2 cellular contexts compared by ENCODE assay signal in the genomic region with DNA sequence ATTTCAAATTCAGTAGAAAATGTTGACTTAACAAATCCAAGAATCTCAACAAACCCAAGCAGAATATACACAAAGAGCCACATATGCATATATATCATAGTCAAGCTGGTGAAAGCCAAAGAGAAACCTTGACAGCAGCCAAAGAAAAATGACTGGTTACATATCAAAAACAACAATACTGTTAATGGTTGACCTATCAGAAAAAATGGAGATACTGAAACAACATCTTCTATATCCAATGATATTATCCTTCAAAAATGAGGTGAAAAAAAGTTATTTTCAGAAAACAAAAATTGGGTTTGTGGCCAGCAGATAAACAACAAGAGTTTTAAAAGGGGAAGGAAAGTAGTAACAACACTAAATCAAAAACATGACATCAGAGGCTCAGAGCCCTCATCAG.
TF ChIP-seq lines count a peak whose summit lies in the region.

No MANE protein-coding gene starts in this region.

TF ChIP-seq in IMR-90, 13 proteins besides CTCF, POLR2A, EP300 and RAD21:
- TF ChIP-seq RFX5 (IDR thresholded peaks at IDR 0.05; ENCODE audit: low read depth, low read length), result no peak
- no peak for TF ChIP-seq SMC3 (IDR thresholded peaks at IDR 0.05; ENCODE audit: low read depth, low read length)
- TF ChIP-seq, protein P1, sequence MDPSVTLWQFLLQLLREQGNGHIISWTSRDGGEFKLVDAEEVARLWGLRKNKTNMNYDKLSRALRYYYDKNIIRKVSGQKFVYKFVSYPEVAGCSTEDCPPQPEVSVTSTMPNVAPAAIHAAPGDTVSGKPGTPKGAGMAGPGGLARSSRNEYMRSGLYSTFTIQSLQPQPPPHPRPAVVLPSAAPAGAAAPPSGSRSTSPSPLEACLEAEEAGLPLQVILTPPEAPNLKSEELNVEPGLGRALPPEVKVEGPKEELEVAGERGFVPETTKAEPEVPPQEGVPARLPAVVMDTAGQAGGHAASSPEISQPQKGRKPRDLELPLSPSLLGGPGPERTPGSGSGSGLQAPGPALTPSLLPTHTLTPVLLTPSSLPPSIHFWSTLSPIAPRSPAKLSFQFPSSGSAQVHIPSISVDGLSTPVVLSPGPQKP (IDR thresholded peaks at IDR 0.05; ENCODE audit: borderline replicate concordance, low read depth, low read length), result no peak
- no peak for TF ChIP-seq BHLHE40 (IDR thresholded peaks at IDR 0.05; ENCODE audit: low read depth, low read length)

TF ChIP-seq in K562, 482 proteins besides CTCF, POLR2A, EP300 and RAD21:
- TF ChIP-seq KHSRP (IDR thresholded peaks at IDR 0.05), result no peak
- no peak for TF ChIP-seq SPI1 (IDR thresholded peaks at IDR 0.05; ENCODE audit: borderline replicate concordance, low read depth, low read length)
- TF ChIP-seq MEIS2 (IDR thresholded peaks at IDR 0.05; ENCODE audit: partially characterized antibody), result peak; percentile 45
- 0 out of 2 replicates have a peak, but pooled peaks have one; percentile 8 for TF ChIP-seq ZNF316 (IDR thresholded peaks at IDR 0.05)
- TF ChIP-seq ELF2 (CRISPR knock-in tag; IDR thresholded peaks at IDR 0.05), result no peak
- TF ChIP-seq, protein P2, sequence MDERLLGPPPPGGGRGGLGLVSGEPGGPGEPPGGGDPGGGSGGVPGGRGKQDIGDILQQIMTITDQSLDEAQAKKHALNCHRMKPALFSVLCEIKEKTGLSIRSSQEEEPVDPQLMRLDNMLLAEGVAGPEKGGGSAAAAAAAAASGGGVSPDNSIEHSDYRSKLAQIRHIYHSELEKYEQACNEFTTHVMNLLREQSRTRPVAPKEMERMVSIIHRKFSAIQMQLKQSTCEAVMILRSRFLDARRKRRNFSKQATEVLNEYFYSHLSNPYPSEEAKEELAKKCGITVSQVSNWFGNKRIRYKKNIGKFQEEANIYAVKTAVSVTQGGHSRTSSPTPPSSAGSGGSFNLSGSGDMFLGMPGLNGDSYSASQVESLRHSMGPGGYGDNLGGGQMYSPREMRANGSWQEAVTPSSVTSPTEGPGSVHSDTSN (CRISPR knock-in tag; IDR thresholded peaks at IDR 0.05; ENCODE audit: low read depth), result no peak
- TF ChIP-seq, protein P2 (tag; conservative IDR thresholded peaks at IDR 0.05; ENCODE audit: low read depth), result peak; percentile 57
- TF ChIP-seq TAF1 (IDR thresholded peaks at IDR 0.05; ENCODE audit: control insufficient read depth, extremely low read depth, insufficient read depth, low read length, severe bottlenecking), result no peak
- TF ChIP-seq SRSF7 (optimal IDR thresholded peaks at IDR 0.05; ENCODE audit: low read depth, low read length), result no peak
